In the genomic region with DNA sequence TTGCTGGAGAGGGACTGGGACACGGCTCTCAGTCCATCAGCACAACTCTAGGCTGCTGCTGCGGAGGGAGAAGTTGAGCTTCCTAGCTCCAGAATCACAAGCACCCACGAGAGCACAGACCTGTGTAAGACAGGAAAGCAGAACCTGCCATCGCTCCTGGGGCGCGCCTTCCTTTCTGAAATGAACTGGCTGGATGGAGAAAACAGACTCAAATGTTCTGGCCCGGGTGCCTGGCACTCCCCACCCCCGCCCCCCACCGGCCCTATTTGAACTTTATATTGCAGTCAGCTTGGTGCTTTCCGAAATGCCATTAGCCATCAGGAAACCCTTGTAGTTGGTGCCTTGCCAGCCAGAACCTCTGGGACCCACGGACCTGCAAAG, we compare ENCODE assay signal across 13 cellular contexts. TPM values are rescaled to one million over a fixed set of nuclear protein-coding genes. Genes with fewer than 3 reads are reported as not detected.
DNase-seq lines count a peak whose midpoint lies in the region; ATAC-seq and TF ChIP-seq lines count a peak whose summit lies in the region.
"Had no signal": no experiment of that assay in that cellular context is flagged by ENCODE, and none has a peak within 500 bp of the region (broad histone marks: within the 10 kb centered on the region; RNA-seq: fewer than 3 reads in every experiment).

No MANE protein-coding gene starts in this region.

- H3K36me3 ChIP-seq in IMR-90 (ENCODE audit: control insufficient read depth, insufficient read depth, low read length), result no peaks in the 10 kb centered on the region
- no peaks in the 10 kb centered on the region for H3K36me3 ChIP-seq in Karpas-422 (ENCODE audit: insufficient read depth, low read length)
- H3K36me3 ChIP-seq: gastrocnemius medialis, ovary, uterus had no signal

- peak; percentile 7 for ATAC-seq in IMR-90 (ENCODE audit: low read depth)
- peak; percentile 5; the same call in 1 of the 2 replicates for ATAC-seq in WTC11
- peak; percentile 9 for ATAC-seq in left colon

- H3K27me3 ChIP-seq in IMR-90 (ENCODE audit: control insufficient read depth, insufficient read depth, low read length) (peaks cover 2% of the 10 kb centered on the region; the same call in 1 of the 2 replicates), Karpas-422 (ENCODE audit: low read length) (no peaks in the 10 kb centered on the region)
- H3K27me3 ChIP-seq: gastrocnemius medialis, ovary, uterus had no signal

- CTCF ChIA-PET in IMR-90 (lab: Yijun Ruan, JAX), result interaction anchor here (0.7 to 3.3 kb wide), 18 partner anchors 8 to 248 kb away, joined by 3 to 36 read pairs (median 4); a partner anchor contains a TSS
- CTCF ChIA-PET in WTC11 (lab: Charles Lee), result interaction anchor here (0.6 to 5.1 kb wide), 56 partner anchors 8 to 314 kb away, joined by 3 to 108 read pairs (median 5); a partner anchor contains a TSS

- POLR2A ChIA-PET in IMR-90 (lab: Charles Lee; ENCODE audit: unreplicated experiment) (no interaction called here), WTC11 (lab: Charles Lee) (interaction anchor here (0.5 kb wide), 1 partner anchor 8 kb away, joined by 3 read pairs; no protein-coding TSS in a partner anchor)

- no peak for TF ChIP-seq POLR2A in IMR-90 (IDR thresholded peaks at IDR 0.05; ENCODE audit: low read depth, low read length)

- peak overlapping the region; percentile 66; the same call in 1 of the 2 replicates for H3K27ac Mint-ChIP-seq in WTC11
- H3K27ac Mint-ChIP-seq: activated CD8-positive, alpha-beta T cell treated with anti-CD3 and anti-CD28 coated beads for 36 hours; activated T-cell treated with anti-CD3 and anti-CD28 coated beads, Interleukin-2, amount 50 U/mL, for 72 hours had no signal

- no peaks in the 10 kb centered on the region for H3K9me2 ChIP-seq in Karpas-422 (replicated peaks; ENCODE audit: insufficient read depth, low read length)

- no peak overlapping the region for H3K4ac ChIP-seq in IMR-90 (ENCODE audit: low read depth, low read length)

- H3K4me1 ChIP-seq in IMR-90 (ENCODE audit: control insufficient read depth, insufficient read depth, low read length) (peaks cover 2% of the 10 kb centered on the region; the same call in 1 of the 2 replicates), Karpas-422 (ENCODE audit: low read length) (no peaks in the 10 kb centered on the region)
- H3K4me1 ChIP-seq: uterus had no signal

- no peak overlapping the region for H2AK5ac ChIP-seq in IMR-90 (ENCODE audit: low read depth, low read length)

- no peak overlapping the region for H3K14ac ChIP-seq in IMR-90 (replicated peaks; ENCODE audit: low read depth, low read length)

- no peaks in the 10 kb centered on the region for H3K79me2 ChIP-seq in Karpas-422 (ENCODE audit: low read length)

- H4K91ac ChIP-seq in IMR-90 (ENCODE audit: insufficient read depth, low read depth, low read length), result no peak overlapping the region

- H4K20me1 ChIP-seq in IMR-90 (ENCODE audit: insufficient read depth, low read length) (no peaks in the 10 kb centered on the region), Karpas-422 (ENCODE audit: insufficient read depth, low read depth, low read length) (no peaks in the 10 kb centered on the region)

- no peak overlapping the region for H2BK5ac ChIP-seq in IMR-90 (ENCODE audit: low read depth, low read length, poor library complexity, severe bottlenecking)

- DNase-seq in IMR-90 (no peak), WTC11 (ENCODE audit: low spot score) (no peak), left colon (no peak), HPDE6-E6E7 (ENCODE audit: extremely low spot score) (no peak), Karpas-422 (no peak)
- DNase-seq in effector CD8-positive, alpha-beta T cell (lab: John Stamatoyannopoulos, UW), result no peak

- no peaks in the 10 kb centered on the region for H3K9me3 Mint-ChIP-seq in WTC11
- H3K9me3 Mint-ChIP-seq: activated CD8-positive, alpha-beta T cell treated with anti-CD3 and anti-CD28 coated beads for 36 hours; activated naive CD4-positive, alpha-beta T cell treated with anti-CD3 and anti-CD28 coated beads, Interleukin-2, amount 50 U/mL, for 24 hours; activated T-cell treated with anti-CD3 and anti-CD28 coated beads, Interleukin-2, amount 50 U/mL, for 72 hours had no signal

- H3K9me3 ChIP-seq in IMR-90 (ENCODE audit: control insufficient read depth, insufficient read depth, low read length) (no peaks in the 10 kb centered on the region), Karpas-422 (ENCODE audit: low read length) (no peaks in the 10 kb centered on the region)
- H3K9me3 ChIP-seq: gastrocnemius medialis, ovary, uterus had no signal

- H3K9ac ChIP-seq in IMR-90 (ENCODE audit: low read depth, low read length) (no peak overlapping the region), Karpas-422 (ENCODE audit: low read length) (no peak overlapping the region)

- H3K79me1 ChIP-seq in IMR-90 (ENCODE audit: low read depth in 1 of 2, low read length in 2 of 2), result no peaks in the 10 kb centered on the region

- no peak overlapping the region; a peak in 1 of 4 replicates for H4K8ac ChIP-seq in IMR-90 (ENCODE audit: low read depth in 2 of 2, low read length in 2 of 2)

- H4K5ac ChIP-seq in IMR-90 (ENCODE audit: low read depth, low read length), result no peak overlapping the region

- no peak overlapping the region; the same call in 1 of the 2 replicates for H3K4me2 ChIP-seq in IMR-90 (ENCODE audit: low read depth, low read length)
- H3K4me2 ChIP-seq in Karpas-422 (ENCODE audit: low read depth, low read length, poor library complexity, severe bottlenecking), result no peak overlapping the region

- H2AK9ac ChIP-seq in IMR-90 (replicated peaks; ENCODE audit: low read depth, low read length, poor library complexity), result peak overlapping the region; percentile 73

- no peak overlapping the region for H3K56ac ChIP-seq in IMR-90 (ENCODE audit: extremely low read depth, insufficient read depth, low read length)

- H3K27me3 Mint-ChIP-seq in WTC11 (ENCODE audit: low read depth), result no peaks in the 10 kb centered on the region
- H3K27me3 Mint-ChIP-seq: activated CD8-positive, alpha-beta T cell treated with anti-CD3 and anti-CD28 coated beads for 36 hours; activated naive CD4-positive, alpha-beta T cell treated with anti-CD3 and anti-CD28 coated beads, Interleukin-2, amount 50 U/mL, for 24 hours had no signal

- peaks cover 3% of the 10 kb centered on the region; the same call in 1 of the 2 replicates for H3K9me1 ChIP-seq in IMR-90 (ENCODE audit: insufficient read depth, low read length)

- no peaks in the 10 kb centered on the region for H3K36me3 Mint-ChIP-seq in WTC11
- H3K36me3 Mint-ChIP-seq: activated naive CD4-positive, alpha-beta T cell treated with anti-CD3 and anti-CD28 coated beads, Interleukin-2, amount 50 U/mL, for 24 hours had no signal

- BruUV-seq in IMR-90 (replicated peaks; lab: Mats Ljungman, UMichigan), result no TSS peak

- H2BK20ac ChIP-seq in IMR-90 (ENCODE audit: low read depth, low read length), result no peak overlapping the region

- no peak for TF ChIP-seq RAD21 in IMR-90 (IDR thresholded peaks at IDR 0.05; ENCODE audit: low read length)

- dilution Hi-C loops in IMR-90 (cut with HindIII; ENCODE audit: low sequenced_read_pairs, unreplicated experiment), result no loop called here

- peaks cover 15% of the 10 kb centered on the region for H3K4me1 Mint-ChIP-seq in WTC11

- H3K27ac ChIP-seq in IMR-90 (ENCODE audit: insufficient read depth, low read length) (no peak overlapping the region), temporal lobe (ENCODE audit: low read depth, low read length) (peak overlapping the region; percentile 94), Karpas-422 (ENCODE audit: low read length) (no peak overlapping the region)
- H3K27ac ChIP-seq: ovary, uterus had no signal

- in situ Hi-C loops in IMR-90 (cut with MboI; ENCODE audit: low sequenced_read_pairs), result no loop called here

- H3K23ac ChIP-seq in IMR-90 (ENCODE audit: low read depth, low read length), result no peak overlapping the region

- H3K4me3 ChIP-seq in IMR-90 (ENCODE audit: insufficient read depth, low read depth, low read length) (no peak overlapping the region), Karpas-422 (ENCODE audit: low read length) (no peak overlapping the region)
- H3K4me3 ChIP-seq: gastrocnemius medialis, ovary, uterus had no signal

- no peak overlapping the region for H2BK15ac ChIP-seq in IMR-90 (ENCODE audit: low read depth, low read length)

- H3K4me3 Mint-ChIP-seq in WTC11, result no peak overlapping the region
- H3K4me3 Mint-ChIP-seq: activated CD8-positive, alpha-beta T cell treated with anti-CD3 and anti-CD28 coated beads for 36 hours; activated naive CD4-positive, alpha-beta T cell treated with anti-CD3 and anti-CD28 coated beads, Interleukin-2, amount 50 U/mL, for 24 hours; activated T-cell treated with anti-CD3 and anti-CD28 coated beads, Interleukin-2, amount 50 U/mL, for 72 hours had no signal

- no peak overlapping the region for H3K18ac ChIP-seq in IMR-90 (ENCODE audit: low read depth, low read length)

- intact Hi-C loops in IMR-90 (cut with micrococcal nuclease), result loop anchor here (1.0 to 5.0 kb wide), 4 partner anchors 79 to 247 kb away; a partner anchor contains a TSS
- intact Hi-C loops in left colon (cut with DNase I, micrococcal nuclease), result loop anchor here (2.0 to 5.0 kb wide), 2 partner anchors 175 to 179 kb away; no protein-coding TSS in a partner anchor

- H2AFZ ChIP-seq in IMR-90 (replicated peaks; ENCODE audit: low read length, poor library complexity), result peak overlapping the region; percentile 92
- no peak overlapping the region for H2AFZ ChIP-seq in Karpas-422 (ENCODE audit: low read length)

- WGBS in IMR-90 (ENCODE audit: extremely low coverage in 2 of 2, insufficient read length in 1 of 2), 2 experiments, result 61% methylated on average over 2 of the region's 11 CpGs; no CpG with 5 or more reads in 1 of the 2 experiments

- TF ChIP-seq CTCF in IMR-90 (conservative IDR thresholded peaks at IDR 0.05; ENCODE audit: low read depth, low read length), result no peak
- no peak for TF ChIP-seq CTCF in WTC11 (IDR thresholded peaks at IDR 0.05)

- no peak overlapping the region; the same call in 1 of the 2 replicates for H2BK120ac ChIP-seq in IMR-90 (ENCODE audit: low read depth, low read length)

TF ChIP-seq in WTC11, 78 proteins besides CTCF, POLR2A, EP300 and RAD21:
- no peak for TF ChIP-seq CREB1 (CRISPR knock-in tag; IDR thresholded peaks at IDR 0.05)

RNA-seq across cellular contexts. Expression of a gene that starts 23.8 kb away (rescaled TPM):
- total RNA-seq in IMR-90 (2012; rRNA removed), result 6.6 and 6.9 TPM in 2 replicates
- 11.5 and 12.2 TPM in 2 replicates for polyA plus RNA-seq in IMR-90 (2012; rRNA removed)
- polyA plus RNA-seq in IMR-90 (2012; cell fraction: cytosol; rRNA removed), result 9.8 and 11.6 TPM in 2 replicates
- 12.4 and 22.5 TPM in 2 replicates for polyA plus RNA-seq in IMR-90 (2012; cell fraction: nucleus; rRNA removed; ENCODE audit: low replicate concordance)
- total RNA-seq in WTC11 (2021), result 13.2 to 15.3 TPM (median 13.9 TPM) in 3 replicates
- total RNA-seq in left colon, result 10 to 100 TPM; 23.1 to 47.2 TPM
- 9.3 TPM for total RNA-seq in temporal lobe
- 14.7 and 19.0 TPM in 2 replicates for total RNA-seq in Karpas-422 (2014; rRNA removed; shearing (Covaris generic); ENCODE audit: low replicate concordance)

RNA-seq across cellular contexts. Expression of a gene that starts 24.1 kb away (rescaled TPM):
- total RNA-seq in IMR-90 (2012; rRNA removed) (14.2 and 16.5 TPM in 2 replicates), WTC11 (2021) (22.0 to 28.7 TPM (median 27.4 TPM) in 3 replicates), left colon (10 to 100 TPM; 31.0 to 51.3 TPM), temporal lobe (11.1 TPM)
- polyA plus RNA-seq in IMR-90 (2012; rRNA removed), result 16.9 and 17.3 TPM in 2 replicates
- polyA plus RNA-seq in IMR-90 (2012; cell fraction: cytosol; rRNA removed), result 16.1 and 18.4 TPM in 2 replicates
- polyA plus RNA-seq in IMR-90 (2012; cell fraction: nucleus; rRNA removed; ENCODE audit: low replicate concordance), result 16.9 and 21.4 TPM in 2 replicates
- 33.5 and 46.1 TPM in 2 replicates for total RNA-seq in Karpas-422 (2014; rRNA removed; shearing (Covaris generic); ENCODE audit: low replicate concordance)
